Comparison of ENCODE assay signal across 22 cellular contexts in genomic region chr7:98807306-98807880, GRCh38.
"Had no signal": no experiment of that assay in that cellular context is flagged by ENCODE, and none has a peak within 500 bp of the region (broad histone marks: within the 10 kb centered on the region; RNA-seq: fewer than 3 reads in every experiment).

No MANE protein-coding gene starts in this region.

- H3K27me3 ChIP-seq: vagina had no signal

- DNase-seq: activated CD4-positive, alpha-beta memory T cell treated with anti-CD3 and anti-CD28 coated beads for 36 hours; activated CD4-positive, alpha-beta T cell treated with anti-CD3 and anti-CD28 coated beads for 48 hours; activated naive CD4-positive, alpha-beta T cell treated with Interleukin-2 at 50 U/mL for 16 hours; activated naive CD8-positive, alpha-beta T cell treated with anti-CD3 and anti-CD28 coated beads for 36 hours; activated T-cell treated with anti-CD3 and anti-CD28 coated beads, Interleukin-2, amount 50 U/mL, for 48 hours; amniotic stem cell; central memory CD4-positive, alpha-beta T cell; dermis blood vessel endothelial cell; effector CD8-positive, alpha-beta T cell; lower lobe of right lung; midbrain; occipital lobe; small intestine; stimulated activated CD4-positive, alpha-beta T cell treated with anti-CD3 and anti-CD28 coated beads, Interleukin-2, amount 100 ng/mL, for 24 hours; stomach; trophoblast cell had no signal

- ATAC-seq: left lobe of liver; lower lobe of right lung; natural killer cell treated with Interleukin-12 subunit alpha and Interleukin-12 subunit beta and Interleukin-15 and Interleukin-18, amount 100 ng/mL, for 72 hours; sciatic nerve; stimulated activated memory B cell treated with anti-CD40 and anti-IgM and Interleukin-4, amounts not matched to agents 10 μg/mL and 1 μg/mL and 100 μg/mL, for 72 hours had no signal

- H3K36me3 ChIP-seq: lower lobe of right lung, stomach, vagina had no signal

- H3K9me3 ChIP-seq: lower lobe of right lung, vagina had no signal

- H3K4me1 ChIP-seq: lower lobe of right lung, stomach, vagina had no signal

- H3K27ac ChIP-seq: lower lobe of right lung, stomach, vagina had no signal

- H3K4me3 ChIP-seq: lower lobe of right lung, stomach, vagina had no signal

- FAIRE-seq: frontal cortex, small intestine had no signal
